In genomic region chr1:226644541-226645176, GRCh38 we compare ENCODE assay signal across 10 cellular contexts.
A peak's percentile ranks its signal among the peaks of the same experiment; 100 is the strongest.
DNase-seq lines count a peak whose midpoint lies in the region; ATAC-seq and TF ChIP-seq lines count a peak whose summit lies in the region.
"Had no signal": no experiment of that assay in that cellular context is flagged by ENCODE, and none has a peak within 500 bp of the region (broad histone marks: within the 10 kb centered on the region; RNA-seq: fewer than 3 reads in every experiment).

No MANE protein-coding gene starts in this region.

- no peak overlapping the region for H3K4me3 Mint-ChIP-seq in activated T-helper 1 cell treated with anti-CD3 and anti-CD28 coated beads, Interleukin-12 subunit alpha, Interleukin-12 subunit beta, Interleukin-2, Interleukin-4 antibody, amounts not matched to agents 30 ng/mL and 10 ng/mL and 1 ng/mL, durations not matched to agents 14 hours and 24 hours and 36 hours
- peak overlapping the region; percentile 63 for H3K4me3 Mint-ChIP-seq in memory B cell

- H3K4me1 Mint-ChIP-seq in activated T-helper 1 cell treated with anti-CD3 and anti-CD28 coated beads, Interleukin-12 subunit alpha, Interleukin-12 subunit beta, Interleukin-2, Interleukin-4 antibody, amounts not matched to agents 30 ng/mL and 10 ng/mL and 1 ng/mL, durations not matched to agents 14 hours and 24 hours and 36 hours (ENCODE audit: low read depth), result peaks cover 44% of the 10 kb centered on the region
- H3K4me1 Mint-ChIP-seq in memory B cell, result peaks cover 42% of the 10 kb centered on the region

- peaks cover 15% of the 10 kb centered on the region for H3F3A ChIP-seq in DOHH2 (ENCODE audit: control insufficient read depth, insufficient read depth)

- ATAC-seq in memory B cell (ENCODE audit: low read depth) (no peak), upper lobe of left lung (ENCODE audit: low FRiP score in 2 of 2) (no peak), GM19023 (IDR thresholded peaks at IDR 0.05; ENCODE audit: unreplicated experiment) (no peak)

- intact Hi-C loops in activated T-helper 1 cell treated with anti-CD3 and anti-CD28 coated beads, Interleukin-12 subunit alpha, Interleukin-12 subunit beta, Interleukin-2, Interleukin-4 antibody, amounts not matched to agents 30 ng/mL and 10 ng/mL and 1 ng/mL, durations not matched to agents 14 hours and 24 hours and 36 hours (cut with micrococcal nuclease), result no loop called here

- 93 to 100% methylated on average over 1 to 10 of the region's 10 CpGs for WGBS in upper lobe of left lung, 2 donors

- H3K36me3 ChIP-seq in DOHH2 (ENCODE audit: control insufficient read depth, low read length) (peaks cover 85% of the 10 kb centered on the region), upper lobe of left lung (peaks cover 8 to 80% (median 51%) of the 10 kb centered on the region in 4 donors)

- H3K9me3 ChIP-seq in DOHH2 (ENCODE audit: control insufficient read depth, insufficient read depth, low read length), result no peaks in the 10 kb centered on the region
- H3K9me3 ChIP-seq in upper lobe of left lung, result no peaks in the 10 kb centered on the region

- H3K27ac Mint-ChIP-seq in activated T-helper 1 cell treated with anti-CD3 and anti-CD28 coated beads, Interleukin-12 subunit alpha, Interleukin-12 subunit beta, Interleukin-2, Interleukin-4 antibody, amounts not matched to agents 30 ng/mL and 10 ng/mL and 1 ng/mL, durations not matched to agents 14 hours and 24 hours and 36 hours, result peak overlapping the region; percentile 71
- peak overlapping the region; percentile 94 for H3K27ac Mint-ChIP-seq in memory B cell

- H3K36me3 Mint-ChIP-seq in activated T-helper 1 cell treated with anti-CD3 and anti-CD28 coated beads, Interleukin-12 subunit alpha, Interleukin-12 subunit beta, Interleukin-2, Interleukin-4 antibody, amounts not matched to agents 30 ng/mL and 10 ng/mL and 1 ng/mL, durations not matched to agents 14 hours and 24 hours and 36 hours (ENCODE audit: low read depth), result peaks cover 40% of the 10 kb centered on the region
- H3K36me3 Mint-ChIP-seq in memory B cell, result peaks cover 19% of the 10 kb centered on the region

- TF ChIP-seq CTCF in DOHH2 (IDR thresholded peaks at IDR 0.05; ENCODE audit: low read depth, low read length, poor library complexity, severe bottlenecking) (no peak), upper lobe of left lung (IDR thresholded peaks at IDR 0.05) (no peak)

- no peaks in the 10 kb centered on the region for H3K9me2 ChIP-seq in DOHH2 (replicated peaks; ENCODE audit: control insufficient read depth, low read length)

- H3K27ac ChIP-seq in DOHH2 (ENCODE audit: low read depth, low read length) (peak overlapping the region; percentile 87), upper lobe of left lung (peak overlapping the region in 1 of 4 donors; percentile 41)
- H3K27ac ChIP-seq: epithelial cell of prostate had no signal

- H3K27me3 Mint-ChIP-seq in activated T-helper 1 cell treated with anti-CD3 and anti-CD28 coated beads, Interleukin-12 subunit alpha, Interleukin-12 subunit beta, Interleukin-2, Interleukin-4 antibody, amounts not matched to agents 30 ng/mL and 10 ng/mL and 1 ng/mL, durations not matched to agents 14 hours and 24 hours and 36 hours (ENCODE audit: insufficient read depth), result no peaks in the 10 kb centered on the region
- no peaks in the 10 kb centered on the region for H3K27me3 Mint-ChIP-seq in memory B cell

- peaks cover 67% of the 10 kb centered on the region for H3K4me1 ChIP-seq in DOHH2 (ENCODE audit: control insufficient read depth, low read length)
- peaks cover 15 to 25% (median 18%) of the 10 kb centered on the region in 4 donors for H3K4me1 ChIP-seq in upper lobe of left lung

- H3K4me3 ChIP-seq in DOHH2 (ENCODE audit: low read length) (peak overlapping the region; percentile 60), upper lobe of left lung (no peak overlapping the region)

- H3K4me2 ChIP-seq in DOHH2 (ENCODE audit: low read length), result peak overlapping the region; percentile 63

- H3K79me2 ChIP-seq in DOHH2 (ENCODE audit: control insufficient read depth, low read length), result peaks cover 26% of the 10 kb centered on the region

- TF ChIP-seq POLR2A in upper lobe of left lung (IDR thresholded peaks at IDR 0.05), result no peak

- peaks cover 3% of the 10 kb centered on the region; the same call in 1 of the 2 replicates for H4K20me1 ChIP-seq in DOHH2 (ENCODE audit: control insufficient read depth, insufficient read depth, low read depth, low read length)

- DNase-seq in A172 (ENCODE audit: low spot score) (peak; percentile 30), memory B cell (ENCODE audit: low spot score in 2 of 2) (no peak), NCI-H2227 (lab: John Stamatoyannopoulos, UW; ENCODE audit: unreplicated experiment) (no peak), globus pallidus (ENCODE audit: low spot score) (no peak), upper lobe of left lung (no peak)
- DNase-seq in activated T-helper 1 cell treated with anti-CD3 and anti-CD28 coated beads, Interleukin-12 subunit alpha, Interleukin-12 subunit beta, Interleukin-2, Interleukin-4 antibody, amounts not matched to agents 30 ng/mL and 10 ng/mL and 1 ng/mL, durations not matched to agents 14 hours and 24 hours and 36 hours (ENCODE audit: low spot score), result no peak
- DNase-seq: NCI-H69 had no signal

- TF ChIP-seq EP300 in upper lobe of left lung (IDR thresholded peaks at IDR 0.05), result no peak

- H3K27me3 ChIP-seq in DOHH2 (ENCODE audit: control insufficient read depth, low read length) (no peaks in the 10 kb centered on the region), upper lobe of left lung (no peaks in the 10 kb centered on the region)

- H3K9me3 Mint-ChIP-seq in activated T-helper 1 cell treated with anti-CD3 and anti-CD28 coated beads, Interleukin-12 subunit alpha, Interleukin-12 subunit beta, Interleukin-2, Interleukin-4 antibody, amounts not matched to agents 30 ng/mL and 10 ng/mL and 1 ng/mL, durations not matched to agents 14 hours and 24 hours and 36 hours, result no peaks in the 10 kb centered on the region
- no peaks in the 10 kb centered on the region for H3K9me3 Mint-ChIP-seq in memory B cell
